ENCODE assay signal across 28 cellular contexts in genomic region chr20:34345426-34345757, GRCh38.
"Had no signal": no experiment of that assay in that cellular context is flagged by ENCODE, and none has a peak within 500 bp of the region (broad histone marks: within the 10 kb centered on the region; RNA-seq: fewer than 3 reads in every experiment).

No MANE protein-coding gene starts in this region.

- H3K36me3 Mint-ChIP-seq: memory B cell; mesothelial cell of epicardium; naive thymus-derived CD4-positive, alpha-beta T cell; stimulated activated naive B cell treated with anti-CD40 and anti-IgM and Interleukin-4, amounts not matched to agents 10 μg/mL and 1 μg/mL and 100 μg/mL, for 72 hours had no signal

- FAIRE-seq: colon, keratinocyte had no signal

- H3K36me3 ChIP-seq: gastrocnemius medialis, prostate gland, right atrium auricular region, sigmoid colon, spleen, thoracic aorta, transverse colon, upper lobe of right lung, uterus had no signal

- H3K4me3 Mint-ChIP-seq: dendritic cell treated with granulocyte-macrophage colony-stimulating factor and Interleukin-4, amounts not matched to agents 40 ng/mL and 50 ng/mL, for 4 days; endodermal cell; memory B cell; mesothelial cell of epicardium; naive thymus-derived CD4-positive, alpha-beta T cell; nephron; stimulated activated naive B cell treated with anti-CD40 and anti-IgM and Interleukin-4, amounts not matched to agents 10 μg/mL and 1 μg/mL and 100 μg/mL, for 72 hours; stimulated activated naive CD8-positive, alpha-beta T cell treated with anti-CD3 and anti-CD28 coated beads, Interleukin-15, Interleukin-2, amounts not matched to agents 100 ng/mL and 50 ng/mL, for 24 hours had no signal

- DNase-seq: effector CD8-positive, alpha-beta T cell; foreskin fibroblast; gastrocnemius medialis; head of caudate nucleus; naive thymus-derived CD4-positive, alpha-beta T cell; nucleus accumbens; sigmoid colon; spleen; stimulated activated CD4-positive, alpha-beta T cell treated with anti-CD3 and anti-CD28 coated beads, Interleukin-4, amount 100 ng/mL, for 4 hours; stimulated activated naive B cell treated with anti-CD40 and anti-IgM and Interleukin-4, amounts not matched to agents 10 μg/mL and 1 μg/mL and 100 μg/mL, for 72 hours; upper lobe of right lung; uterus had no signal

- H3K4me3 ChIP-seq: gastrocnemius medialis, lung, prostate gland, right atrium auricular region, sigmoid colon, spleen, thoracic aorta, transverse colon, upper lobe of right lung, uterus had no signal

- ATAC-seq: esophagus mucosa; gastrocnemius medialis; left lobe of liver; naive thymus-derived CD4-positive, alpha-beta T cell; stimulated activated naive B cell treated with anti-CD40 and anti-IgM and Interleukin-4, amounts not matched to agents 10 μg/mL and 1 μg/mL and 100 μg/mL, for 72 hours; upper lobe of right lung had no signal

- H3K9me3 ChIP-seq: gastrocnemius medialis, prostate gland, right atrium auricular region, sigmoid colon, spleen, thoracic aorta, transverse colon, upper lobe of right lung, uterus had no signal

- H3K27me3 Mint-ChIP-seq: dendritic cell treated with granulocyte-macrophage colony-stimulating factor and Interleukin-4, amounts not matched to agents 40 ng/mL and 50 ng/mL, for 4 days; memory B cell; stimulated activated naive B cell treated with anti-CD40 and anti-IgM and Interleukin-4, amounts not matched to agents 10 μg/mL and 1 μg/mL and 100 μg/mL, for 72 hours; stimulated activated naive CD8-positive, alpha-beta T cell treated with anti-CD3 and anti-CD28 coated beads, Interleukin-15, Interleukin-2, amounts not matched to agents 100 ng/mL and 50 ng/mL, for 24 hours had no signal

- H3K9me3 Mint-ChIP-seq: dendritic cell treated with granulocyte-macrophage colony-stimulating factor and Interleukin-4, amounts not matched to agents 40 ng/mL and 50 ng/mL, for 4 days; endodermal cell; memory B cell; mesothelial cell of epicardium; naive thymus-derived CD4-positive, alpha-beta T cell; nephron; stimulated activated naive B cell treated with anti-CD40 and anti-IgM and Interleukin-4, amounts not matched to agents 10 μg/mL and 1 μg/mL and 100 μg/mL, for 72 hours; stimulated activated naive CD8-positive, alpha-beta T cell treated with anti-CD3 and anti-CD28 coated beads, Interleukin-15, Interleukin-2, amounts not matched to agents 100 ng/mL and 50 ng/mL, for 24 hours had no signal

- H3K27me3 ChIP-seq: gastrocnemius medialis, right atrium auricular region, sigmoid colon, spleen, transverse colon, upper lobe of right lung, uterus had no signal

- H3K27ac Mint-ChIP-seq: dendritic cell treated with granulocyte-macrophage colony-stimulating factor and Interleukin-4, amounts not matched to agents 40 ng/mL and 50 ng/mL, for 4 days; memory B cell; mesothelial cell of epicardium; naive thymus-derived CD4-positive, alpha-beta T cell; nephron; stimulated activated naive B cell treated with anti-CD40 and anti-IgM and Interleukin-4, amounts not matched to agents 10 μg/mL and 1 μg/mL and 100 μg/mL, for 72 hours; stimulated activated naive CD8-positive, alpha-beta T cell treated with anti-CD3 and anti-CD28 coated beads, Interleukin-15, Interleukin-2, amounts not matched to agents 100 ng/mL and 50 ng/mL, for 24 hours had no signal

- H3K27ac ChIP-seq: epithelial cell of prostate, gastrocnemius medialis, prostate gland, right atrium auricular region, sigmoid colon, spleen, thoracic aorta, upper lobe of right lung, uterus had no signal

- H3K4me1 Mint-ChIP-seq: nephron had no signal

- H3K4me1 ChIP-seq: gastrocnemius medialis, prostate gland, right atrium auricular region, sigmoid colon, spleen, upper lobe of right lung, uterus had no signal
